ENCODE assay signal across 1 cellular context in the genomic region with DNA sequence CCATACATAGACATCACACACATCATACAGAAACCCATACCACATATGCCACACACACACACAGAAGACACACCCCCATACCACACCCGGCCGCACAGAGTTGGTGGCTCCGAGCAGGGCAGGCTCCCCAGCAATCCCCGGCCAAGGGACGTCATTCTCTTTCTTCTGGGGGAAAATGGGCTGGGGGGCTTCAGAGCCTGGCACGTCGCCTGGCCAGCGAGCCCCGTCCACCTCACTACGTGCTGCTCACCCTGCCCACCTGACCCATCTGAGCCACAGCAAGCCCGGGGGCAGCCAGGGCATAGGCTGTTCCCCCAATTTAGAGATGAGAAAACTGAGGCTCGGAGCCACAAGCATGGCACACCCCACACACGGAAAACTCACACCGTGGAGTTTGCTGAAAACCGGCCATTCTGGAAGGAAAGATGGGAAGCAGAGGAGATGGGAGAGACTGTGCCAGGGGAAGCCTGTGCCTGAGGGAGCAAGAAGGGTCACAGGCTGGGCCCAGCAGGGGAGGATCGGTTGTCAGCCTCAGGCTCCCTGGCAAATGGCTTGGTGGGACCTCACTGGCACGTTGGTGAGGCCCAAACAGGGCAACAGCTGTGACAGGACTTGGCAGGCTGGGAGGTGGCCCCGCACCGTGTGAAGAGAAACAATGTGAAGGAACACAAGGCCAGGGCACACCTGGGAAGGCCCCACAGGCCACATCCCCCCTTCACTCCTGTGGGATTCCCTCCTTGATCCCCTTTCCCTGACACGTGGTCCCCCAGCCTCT.
TF ChIP-seq lines count a peak whose summit lies in the region.

No MANE protein-coding gene starts in this region.

TF ChIP-seq in IMR-90, 13 proteins besides CTCF, POLR2A, EP300 and RAD21 (continued from another document):
- no peak for TF ChIP-seq BHLHE40 (IDR thresholded peaks at IDR 0.05; ENCODE audit: low read depth, low read length)
- no peak for TF ChIP-seq RCOR1 (IDR thresholded peaks at IDR 0.05; ENCODE audit: insufficient replicate concordance, low read length)
- TF ChIP-seq MAFK (IDR thresholded peaks at IDR 0.05; ENCODE audit: low read depth, low read length), result no peak
- TF ChIP-seq MAZ (IDR thresholded peaks at IDR 0.05; ENCODE audit: borderline replicate concordance, low read depth, low read length), result no peak
- no peak for TF ChIP-seq NFE2L2 (IDR thresholded peaks at IDR 0.05; ENCODE audit: low read depth, low read length)
- TF ChIP-seq RFX5 (IDR thresholded peaks at IDR 0.05; ENCODE audit: low read depth, low read length), result no peak
- no peak for TF ChIP-seq CEBPB (IDR thresholded peaks at IDR 0.05; ENCODE audit: low read depth, low read length)
- no peak for TF ChIP-seq FOS (IDR thresholded peaks at IDR 0.05; ENCODE audit: low read depth, low read length)
- no peak for TF ChIP-seq MXI1 (IDR thresholded peaks at IDR 0.05; ENCODE audit: borderline replicate concordance, low read depth, low read length)
- no peak for TF ChIP-seq CHD1 (IDR thresholded peaks at IDR 0.05; ENCODE audit: low read depth, low read length)
- TF ChIP-seq, protein P1, sequence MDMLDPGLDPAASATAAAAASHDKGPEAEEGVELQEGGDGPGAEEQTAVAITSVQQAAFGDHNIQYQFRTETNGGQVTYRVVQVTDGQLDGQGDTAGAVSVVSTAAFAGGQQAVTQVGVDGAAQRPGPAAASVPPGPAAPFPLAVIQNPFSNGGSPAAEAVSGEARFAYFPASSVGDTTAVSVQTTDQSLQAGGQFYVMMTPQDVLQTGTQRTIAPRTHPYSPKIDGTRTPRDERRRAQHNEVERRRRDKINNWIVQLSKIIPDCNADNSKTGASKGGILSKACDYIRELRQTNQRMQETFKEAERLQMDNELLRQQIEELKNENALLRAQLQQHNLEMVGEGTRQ (IDR thresholded peaks at IDR 0.05; ENCODE audit: low read depth, low read length), result no peak
TF ChIP-seq in IMR-90: peak in this region for 0.
